7 cellular contexts compared by ENCODE assay signal in the genomic region with DNA sequence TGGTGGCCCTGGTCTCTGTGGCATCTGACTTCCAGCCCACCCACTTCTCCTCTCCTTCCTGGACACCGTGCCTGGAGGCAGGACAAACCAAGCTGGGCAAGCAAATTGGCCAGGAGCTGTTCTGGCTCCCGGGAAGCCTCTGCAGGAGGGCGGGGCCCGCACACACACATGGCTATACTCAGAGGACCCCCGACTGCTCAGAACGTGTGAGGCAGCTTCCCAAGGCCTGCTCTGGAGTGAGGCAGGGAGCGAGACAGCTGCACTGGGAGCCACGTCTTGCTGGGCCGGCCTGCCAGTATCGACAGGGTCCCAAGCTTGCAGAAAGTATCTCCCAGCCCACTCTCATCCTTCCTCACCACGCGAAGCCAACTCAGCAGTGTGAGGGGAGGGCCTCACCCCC.
"Had no signal": no experiment of that assay in that cellular context is flagged by ENCODE, and none has a peak within 500 bp of the region (broad histone marks: within the 10 kb centered on the region; RNA-seq: fewer than 3 reads in every experiment).

No MANE protein-coding gene starts in this region.

- ATAC-seq: K562 had no signal

- H3K9ac ChIP-seq: GM23248 had no signal

- H3K36me3 ChIP-seq: HAP-1 had no signal

- DNase-seq: GM23248, GOT3, H7, IMR-90 had no signal

- H3K9me3 ChIP-seq: HAP-1 had no signal

- H3K4me3 ChIP-seq: GM23248, HAP-1, K562 had no signal

- H3K27ac ChIP-seq: GM23248, HL-60 had no signal

- H2AFZ ChIP-seq: GM23248 had no signal

- FAIRE-seq: K562 had no signal

- H3K4me1 ChIP-seq: HAP-1 had no signal
